Comparison of ENCODE assay signal across 8 cellular contexts in the genomic region with DNA sequence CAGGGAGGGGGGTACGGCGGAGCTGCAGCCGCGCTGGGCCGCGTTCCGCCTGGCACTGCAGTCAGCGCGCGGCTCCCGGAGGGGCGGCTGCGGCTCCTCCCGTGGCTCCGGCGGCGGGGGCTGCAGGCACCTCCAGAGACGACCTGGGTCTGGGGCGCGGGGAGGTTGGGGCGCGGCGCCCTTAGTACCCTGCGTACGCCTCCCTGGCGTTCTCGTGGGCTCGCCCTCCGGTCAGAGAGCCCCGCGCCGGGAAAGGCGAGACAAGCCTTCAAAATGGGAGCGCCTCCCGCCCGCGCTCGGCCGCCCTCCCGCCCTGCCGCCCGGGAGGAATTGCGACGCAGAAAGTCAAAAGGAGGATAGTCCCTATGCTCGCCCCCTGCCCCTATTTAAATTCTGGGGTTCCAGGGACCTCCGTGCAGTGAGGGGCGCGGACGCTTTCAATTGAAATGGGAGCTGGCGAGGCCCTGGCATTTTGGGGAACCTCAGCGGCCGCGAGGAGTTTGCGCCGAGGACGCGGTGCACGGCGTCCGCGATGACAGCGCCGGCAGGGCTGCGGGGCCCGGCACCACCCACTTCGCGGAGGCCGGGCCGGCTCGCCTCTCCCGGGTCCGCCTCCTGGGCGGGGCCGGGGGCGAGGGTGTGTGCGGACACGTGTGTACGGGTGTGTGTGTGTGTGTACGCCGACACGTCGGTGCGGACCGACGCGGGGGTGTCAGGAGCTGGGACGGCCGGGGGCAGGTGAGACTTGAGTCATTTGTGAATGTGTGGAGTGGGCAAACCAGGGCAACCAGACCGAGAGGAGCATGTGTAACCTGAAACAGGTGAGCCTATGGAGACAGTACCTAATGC. TPM values are rescaled to one million over a fixed set of nuclear protein-coding genes. Genes with fewer than 3 reads are reported as not detected.
DNase-seq lines count a peak whose midpoint lies in the region; ATAC-seq and TF ChIP-seq lines count a peak whose summit lies in the region.

No MANE protein-coding gene starts in this region.

- H3K4me1 ChIP-seq in ectodermal cell (ENCODE audit: control insufficient read depth, insufficient read depth, low read length) = peaks cover 9% of the 10 kb centered on the region

- ATAC-seq in HG03045 (IDR thresholded peaks at IDR 0.05; ENCODE audit: unreplicated experiment) = peak; percentile 80
- peak; percentile 86 for ATAC-seq in activated CD8-positive, alpha-beta T cell treated with anti-CD3 and anti-CD28 coated beads for 36 hours

- H3K27ac ChIP-seq in AG04450 (ENCODE audit: low read depth, low read length) (no peak overlapping the region), ectodermal cell (ENCODE audit: insufficient read depth, low read depth, low read length, poor library complexity, severe bottlenecking) (no peak overlapping the region)

- 0 to 1% methylated on average over 89 of the region's 89 CpGs for WGBS in ectodermal cell, 2 experiments

- peak overlapping the region; percentile 84 for H3K4me3 Mint-ChIP-seq in activated CD8-positive, alpha-beta T cell treated with anti-CD3 and anti-CD28 coated beads for 36 hours

- peaks cover 28% of the 10 kb centered on the region for H3K36me3 Mint-ChIP-seq in activated CD8-positive, alpha-beta T cell treated with anti-CD3 and anti-CD28 coated beads for 36 hours (ENCODE audit: low read depth)

- DNase-seq in AG04450 (ENCODE audit: low read depth, low spot score) (no peak), NCI-H510A (lab: John Stamatoyannopoulos, UW) (peak; percentile 33), lung microvascular endothelial cell (ENCODE audit: low read depth in 2 of 2) (peak; percentile 86)
- peak; percentile 90 for DNase-seq in activated CD8-positive, alpha-beta T cell treated with anti-CD3 and anti-CD28 coated beads for 36 hours
- DNase-seq in stimulated activated CD4-positive, alpha-beta T cell treated with anti-CD3 and anti-CD28 coated beads, TNF-alpha, amount 100 ng/mL, for 48 hours (ENCODE audit: low read depth in 3 of 3) = peak; percentile 62 to 86 (median 80)

- no peak for TF ChIP-seq CTCF in AG04450 (IDR thresholded peaks at IDR 0.05; ENCODE audit: low read depth, low read length)
- TF ChIP-seq CTCF in activated CD8-positive, alpha-beta T cell treated with anti-CD3 and anti-CD28 coated beads for 36 hours (IDR thresholded peaks at IDR 0.05) = no peak

- H3K36me3 ChIP-seq in ectodermal cell (ENCODE audit: control insufficient read depth, insufficient read depth, low read length) = no peaks in the 10 kb centered on the region

- H3K4me1 Mint-ChIP-seq in activated CD8-positive, alpha-beta T cell treated with anti-CD3 and anti-CD28 coated beads for 36 hours (ENCODE audit: low read depth) = peaks cover 46% of the 10 kb centered on the region

- H3K9me3 Mint-ChIP-seq in activated CD8-positive, alpha-beta T cell treated with anti-CD3 and anti-CD28 coated beads for 36 hours = no peaks in the 10 kb centered on the region

- peak overlapping the region; percentile 79 for H3K4me3 ChIP-seq in AG04450 (ENCODE audit: low read depth, low read length)
- peak overlapping the region; percentile 46 for H3K4me3 ChIP-seq in ectodermal cell (ENCODE audit: insufficient read depth, low read depth, low read length)

- H3K27ac Mint-ChIP-seq in activated CD8-positive, alpha-beta T cell treated with anti-CD3 and anti-CD28 coated beads for 36 hours = peak overlapping the region; percentile 75

- CTCF ChIA-PET in AG04450 (lab: Charles Lee) = interaction anchor here (0.9 to 1.7 kb wide), 5 partner anchors 17 to 113 kb away, joined by 3 to 6 read pairs (median 5); no protein-coding TSS in a partner anchor
- CTCF ChIA-PET in activated CD8-positive, alpha-beta T cell treated with anti-CD3 and anti-CD28 coated beads for 36 hours (lab: Charles Lee) = interaction anchor here (0.8 to 1.8 kb wide), 9 partner anchors 14 to 374 kb away, joined by 3 to 14 read pairs (median 4); no protein-coding TSS in a partner anchor

- H3K9me3 ChIP-seq in AG04450 (ENCODE audit: control insufficient read depth, insufficient read depth, low read length) (no peaks in the 10 kb centered on the region), ectodermal cell (ENCODE audit: control insufficient read depth, low read length) (no peaks in the 10 kb centered on the region)

- POLR2A ChIA-PET in AG04450 (lab: Yijun Ruan, JAX) = interaction anchor here (1.0 kb wide), 1 partner anchor 31 kb away, joined by 4 read pairs; no protein-coding TSS in a partner anchor
- POLR2A ChIA-PET in activated CD8-positive, alpha-beta T cell treated with anti-CD3 and anti-CD28 coated beads for 36 hours (lab: Charles Lee) = interaction anchor here (1.1 to 3.8 kb wide), 6 partner anchors 13 to 309 kb away, joined by 3 to 23 read pairs (median 4); no protein-coding TSS in a partner anchor

- no peaks in the 10 kb centered on the region for H3K27me3 ChIP-seq in AG04450 (ENCODE audit: control insufficient read depth, insufficient read depth, low read length)
- peaks cover 47% of the 10 kb centered on the region for H3K27me3 ChIP-seq in ectodermal cell (ENCODE audit: control insufficient read depth, insufficient read depth, low read length, poor library complexity, severe bottlenecking)

- intact Hi-C loops in activated CD8-positive, alpha-beta T cell treated with anti-CD3 and anti-CD28 coated beads for 36 hours (cut with micrococcal nuclease) = loop anchor here (2.0 to 5.0 kb wide), 2 partner anchors 20 to 54 kb away; no protein-coding TSS in a partner anchor

- peak; percentile 23 for TF ChIP-seq POLR2A in GM18526 (IDR thresholded peaks at IDR 0.05; ENCODE audit: extremely low read depth, insufficient read length)

- H3K27me3 Mint-ChIP-seq in activated CD8-positive, alpha-beta T cell treated with anti-CD3 and anti-CD28 coated beads for 36 hours = peaks cover 2% of the 10 kb centered on the region

RNA-seq across cellular contexts. Expression of gene HERC3, which starts 0.5 kb away (rescaled TPM):
- polyA plus RNA-seq in AG04450 (2011; rRNA removed) = 9.3 and 10.3 TPM in 2 replicates
- polyA minus RNA-seq in AG04450 (2011; rRNA and poly(A)+ RNA removed) = 13.1 and 15.4 TPM in 2 replicates
- total RNA-seq in activated CD8-positive, alpha-beta T cell treated with anti-CD3 and anti-CD28 coated beads for 36 hours = 10 to 100 TPM; 59.7 to 66.4 TPM
- polyA plus RNA-seq in ectodermal cell (2013, experiment 1 of 4) = 2.6 TPM
- 2.1 TPM for polyA plus RNA-seq in ectodermal cell (2013, experiment 2 of 4)
- 1.8 TPM for polyA plus RNA-seq in ectodermal cell (2013, experiment 3 of 4)
- 2.9 TPM for polyA plus RNA-seq in ectodermal cell (2013, experiment 4 of 4)
- total RNA-seq in lung microvascular endothelial cell = 7.5 and 9.8 TPM in 2 replicates
